Comparison of ENCODE assay signal across 1 cellular context in genomic region chr4:102341201-102341600, GRCh38.
A peak's percentile ranks its signal among the peaks of the same experiment; 100 is the strongest.
TF ChIP-seq lines count a peak whose summit lies in the region.

No MANE protein-coding gene starts in this region.

TF ChIP-seq in K562, 482 proteins besides CTCF, POLR2A, EP300 and RAD21 (continued from another document):
- TF ChIP-seq, protein P1, sequence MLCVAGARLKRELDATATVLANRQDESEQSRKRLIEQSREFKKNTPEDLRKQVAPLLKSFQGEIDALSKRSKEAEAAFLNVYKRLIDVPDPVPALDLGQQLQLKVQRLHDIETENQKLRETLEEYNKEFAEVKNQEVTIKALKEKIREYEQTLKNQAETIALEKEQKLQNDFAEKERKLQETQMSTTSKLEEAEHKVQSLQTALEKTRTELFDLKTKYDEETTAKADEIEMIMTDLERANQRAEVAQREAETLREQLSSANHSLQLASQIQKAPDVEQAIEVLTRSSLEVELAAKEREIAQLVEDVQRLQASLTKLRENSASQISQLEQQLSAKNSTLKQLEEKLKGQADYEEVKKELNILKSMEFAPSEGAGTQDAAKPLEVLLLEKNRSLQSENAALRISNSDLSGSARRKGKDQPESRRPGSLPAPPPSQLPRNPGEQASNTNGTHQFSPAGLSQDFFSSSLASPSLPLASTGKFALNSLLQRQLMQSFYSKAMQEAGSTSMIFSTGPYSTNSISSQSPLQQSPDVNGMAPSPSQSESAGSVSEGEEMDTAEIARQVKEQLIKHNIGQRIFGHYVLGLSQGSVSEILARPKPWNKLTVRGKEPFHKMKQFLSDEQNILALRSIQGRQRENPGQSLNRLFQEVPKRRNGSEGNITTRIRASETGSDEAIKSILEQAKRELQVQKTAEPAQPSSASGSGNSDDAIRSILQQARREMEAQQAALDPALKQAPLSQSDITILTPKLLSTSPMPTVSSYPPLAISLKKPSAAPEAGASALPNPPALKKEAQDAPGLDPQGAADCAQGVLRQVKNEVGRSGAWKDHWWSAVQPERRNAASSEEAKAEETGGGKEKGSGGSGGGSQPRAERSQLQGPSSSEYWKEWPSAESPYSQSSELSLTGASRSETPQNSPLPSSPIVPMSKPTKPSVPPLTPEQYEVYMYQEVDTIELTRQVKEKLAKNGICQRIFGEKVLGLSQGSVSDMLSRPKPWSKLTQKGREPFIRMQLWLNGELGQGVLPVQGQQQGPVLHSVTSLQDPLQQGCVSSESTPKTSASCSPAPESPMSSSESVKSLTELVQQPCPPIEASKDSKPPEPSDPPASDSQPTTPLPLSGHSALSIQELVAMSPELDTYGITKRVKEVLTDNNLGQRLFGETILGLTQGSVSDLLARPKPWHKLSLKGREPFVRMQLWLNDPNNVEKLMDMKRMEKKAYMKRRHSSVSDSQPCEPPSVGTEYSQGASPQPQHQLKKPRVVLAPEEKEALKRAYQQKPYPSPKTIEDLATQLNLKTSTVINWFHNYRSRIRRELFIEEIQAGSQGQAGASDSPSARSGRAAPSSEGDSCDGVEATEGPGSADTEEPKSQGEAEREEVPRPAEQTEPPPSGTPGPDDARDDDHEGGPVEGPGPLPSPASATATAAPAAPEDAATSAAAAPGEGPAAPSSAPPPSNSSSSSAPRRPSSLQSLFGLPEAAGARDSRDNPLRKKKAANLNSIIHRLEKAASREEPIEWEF (CRISPR knock-in tag; IDR thresholded peaks at IDR 0.05), result no peak
- TF ChIP-seq ZNF699 (CRISPR knock-in tag; IDR thresholded peaks at IDR 0.05; ENCODE audit: insufficient replicate concordance) (no peak), HMBOX1 (IDR thresholded peaks at IDR 0.05) (0 out of 2 replicates have a peak, but pooled peaks have one; percentile 3)
